Comparison of ENCODE assay signal across 1 cellular context in the genomic region with DNA sequence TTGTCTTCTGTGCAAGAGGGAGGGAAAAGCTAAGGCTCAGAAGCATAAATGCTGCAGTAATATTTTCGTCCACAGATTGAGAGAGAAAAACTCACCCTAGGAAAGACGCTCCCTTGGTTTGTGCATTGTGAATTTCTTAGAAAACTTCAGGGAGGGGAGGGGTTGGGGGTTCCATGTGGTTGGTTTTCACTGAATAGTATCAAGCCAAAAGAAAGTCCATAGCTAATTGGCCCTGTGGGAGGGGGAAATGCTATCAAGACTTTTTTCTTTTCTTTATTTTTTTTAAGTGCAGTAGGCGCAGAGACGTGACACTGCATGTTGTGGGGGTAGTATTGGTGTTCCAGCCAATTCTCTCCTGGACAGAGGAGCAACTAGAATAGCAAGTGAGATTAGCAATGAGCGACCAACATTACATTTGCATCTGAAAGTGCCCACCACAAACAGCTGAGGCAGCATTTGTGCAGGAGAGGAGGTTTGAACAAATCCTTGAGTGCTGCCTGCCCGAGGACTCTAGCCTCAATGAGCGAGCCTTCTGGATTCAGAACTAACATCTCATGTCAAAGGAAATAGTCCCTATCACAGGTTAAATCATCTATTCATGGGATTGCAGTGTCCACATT.
TF ChIP-seq lines count a peak whose summit lies in the region.

No MANE protein-coding gene starts in this region.

TF ChIP-seq in H1, 55 proteins besides CTCF, POLR2A, EP300 and RAD21:
- TF ChIP-seq YY1 (IDR thresholded peaks at IDR 0.05; ENCODE audit: low read depth, low read length) (no peak), MAFK (IDR thresholded peaks at IDR 0.05; ENCODE audit: low read depth, low read length) (peak; percentile 93), RNF2 (IDR thresholded peaks at IDR 0.05; ENCODE audit: borderline replicate concordance, low read depth, low read length, missing control alignments, poor library complexity, severe bottlenecking) (no peak), TBP (IDR thresholded peaks at IDR 0.05; ENCODE audit: low read depth, low read length) (no peak), ASH2L (IDR thresholded peaks at IDR 0.05; ENCODE audit: low read length) (no peak), TEAD4 (IDR thresholded peaks at IDR 0.05; ENCODE audit: low read depth, low read length) (no peak)
